In the genomic region with DNA sequence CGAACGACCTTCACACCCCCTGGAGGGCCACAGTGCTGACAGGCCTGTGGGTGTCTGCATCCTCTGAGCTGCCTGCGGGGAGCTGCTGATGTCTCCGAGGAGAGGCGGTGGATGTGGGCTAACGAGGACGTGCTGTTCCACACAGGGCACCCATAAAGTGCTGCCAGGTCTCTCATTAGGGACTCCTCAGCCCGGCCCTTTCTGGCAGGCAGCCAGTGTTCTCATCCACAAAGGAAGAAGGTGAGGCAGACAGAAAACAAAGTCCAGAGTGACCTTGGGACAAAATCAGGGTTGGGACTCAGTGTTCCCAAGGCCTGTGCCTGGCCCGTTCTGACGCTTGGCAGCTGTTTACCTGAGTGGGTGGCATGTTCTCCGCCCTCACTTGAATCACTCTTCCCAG, we compare ENCODE assay signal across 16 cellular contexts. TPM values are rescaled to one million over a fixed set of nuclear protein-coding genes. Genes with fewer than 3 reads are reported as not detected.
DNase-seq lines count a peak whose midpoint lies in the region; ATAC-seq and TF ChIP-seq lines count a peak whose summit lies in the region.
"Had no signal": no experiment of that assay in that cellular context is flagged by ENCODE, and none has a peak within 500 bp of the region (broad histone marks: within the 10 kb centered on the region; RNA-seq: fewer than 3 reads in every experiment).

No MANE protein-coding gene starts in this region.

- H3K9ac ChIP-seq in colonic mucosa (ENCODE audit: low read depth in 2 of 2, low read length in 2 of 2): no peak overlapping the region
- H3K9ac ChIP-seq: BLaER1 treated with 17β-estradiol and CSF1 and Interleukin-3, amounts not matched to agents 10 nM and 100 nM had no signal

- H3K4me3 ChIP-seq in colonic mucosa (no peak overlapping the region), prostate gland (no peak overlapping the region)
- H3K4me3 ChIP-seq: BLaER1 treated with 17β-estradiol and CSF1 and Interleukin-3, amounts not matched to agents 10 nM and 100 nM had no signal

- H3K9me3 ChIP-seq in colonic mucosa (no peaks in the 10 kb centered on the region), prostate gland (no peaks in the 10 kb centered on the region)
- H3K9me3 ChIP-seq: BLaER1 treated with 17β-estradiol and CSF1 and Interleukin-3, amounts not matched to agents 10 nM and 100 nM had no signal

- H3K27ac ChIP-seq in colonic mucosa: no peak overlapping the region
- peak overlapping the region; percentile 53 to 80 for H3K27ac ChIP-seq in prostate gland
- H3K27ac ChIP-seq: BLaER1 treated with 17β-estradiol and CSF1 and Interleukin-3, amounts not matched to agents 10 nM and 100 nM had no signal

- no peak for TF ChIP-seq CTCF in colonic mucosa (IDR thresholded peaks at IDR 0.05)
- TF ChIP-seq CTCF in prostate gland (IDR thresholded peaks at IDR 0.05): no peak

- H3K27me3 ChIP-seq in colonic mucosa (no peaks in the 10 kb centered on the region), prostate gland (replicated peaks; ENCODE audit: insufficient read depth) (no peaks in the 10 kb centered on the region)
- H3K27me3 ChIP-seq: BLaER1 treated with 17β-estradiol and CSF1 and Interleukin-3, amounts not matched to agents 10 nM and 100 nM had no signal

- 20% methylated on average over 11 of the region's 11 CpGs for whole genome bisulfite sequencing in prostate gland

- ATAC-seq in GM21515 (IDR thresholded peaks at IDR 0.05; ENCODE audit: unreplicated experiment) (no peak), HG03571 (IDR thresholded peaks at IDR 0.05; ENCODE audit: unreplicated experiment) (no peak)
- ATAC-seq: activated T-cell treated with anti-CD3 and anti-CD28 coated beads, Interleukin-2, amount 50 U/mL, for 72 hours had no signal

- intact Hi-C loops in colonic mucosa (cut with DNase I): no loop called here
- intact Hi-C loops in prostate gland (cut with DNase I): no loop called here

- H3K36me3 ChIP-seq in colonic mucosa (no peaks in the 10 kb centered on the region), prostate gland (no peaks in the 10 kb centered on the region)
- H3K36me3 ChIP-seq: BLaER1 treated with 17β-estradiol and CSF1 and Interleukin-3, amounts not matched to agents 10 nM and 100 nM had no signal

- H3K4me1 ChIP-seq in colonic mucosa (peaks cover 12% of the 10 kb centered on the region), prostate gland (replicated peaks) (peaks cover 15% of the 10 kb centered on the region)
- H3K4me1 ChIP-seq: BLaER1 treated with 17β-estradiol and CSF1 and Interleukin-3, amounts not matched to agents 10 nM and 100 nM had no signal

- DNase-seq in DMS153 treated with DMSO at 0.1 percent for 48 hours (lab: John Stamatoyannopoulos, UW; ENCODE audit: unreplicated experiment): peak; percentile 9
- peak; percentile 10 for DNase-seq in NCI-H2227 treated with DMSO at 0.1 percent for 48 hours (lab: John Stamatoyannopoulos, UW)
- DNase-seq in colonic mucosa: peak; percentile 88
- peak; percentile 94 for DNase-seq in prostate gland (ENCODE audit: low spot score)
- no peak for DNase-seq in NK-92 treated with Interleukin-12 subunit alpha and Interleukin-12 subunit beta, amount 100 ng/mL, for 24 hours (lab: John Stamatoyannopoulos, UW)
- no peak for DNase-seq in GF-D8 (lab: John Stamatoyannopoulos, UW)
- DNase-seq: activated CD4-positive, alpha-beta memory T cell treated with anti-CD3 and anti-CD28 coated beads, Interleukin-2, amount 10 ng/mL, durations not matched to agents 7 days and 5 days; activated T-cell treated with anti-CD3 and anti-CD28 coated beads, Interleukin-2, amount 50 U/mL, for 72 hours; foreskin fibroblast; stimulated activated CD4-positive, alpha-beta T cell treated with anti-CD3 and anti-CD28 coated beads, Interleukin-2, amount 100 ng/mL, for 24 hours had no signal

- no peak for TF ChIP-seq POLR2A in prostate gland (IDR thresholded peaks at IDR 0.05)

RNA-seq across cellular contexts. Expression of a gene that starts 29.3 kb away (rescaled TPM):
- total RNA-seq in colonic mucosa (1 to 10 TPM in 1 of 2 donors, under 1 TPM in 1; 0.67 to 2.4 TPM), prostate gland (1 to 10 TPM; 1.5 to 5.9 TPM)
- total RNA-seq: activated CD4-positive, alpha-beta memory T cell treated with anti-CD3 and anti-CD28 coated beads, Interleukin-2, amount 10 ng/mL, durations not matched to agents 7 days and 5 days; activated T-cell treated with anti-CD3 and anti-CD28 coated beads, Interleukin-2, amount 50 U/mL, for 72 hours; LHCN-M2; neural crest cell; SK-MEL-5 had no signal

Comparison
In these comparisons a context has a peak if more than half of its experiments do, and no peak if none do; other contexts are left out.
1. DNase-seq: peak in DMS153 treated with DMSO at 0.1 percent for 48 hours (single experiment), NCI-H2227 treated with DMSO at 0.1 percent for 48 hours (single experiment), colonic mucosa (single experiment) and prostate gland (single experiment); none in NK-92 treated with Interleukin-12 subunit alpha and Interleukin-12 subunit beta, amount 100 ng/mL, for 24 hours (single experiment) and GF-D8 (single experiment).